ENCODE assay signal across 13 cellular contexts in genomic region chr2:174667461-174667860, GRCh38.
DNase-seq lines count a peak whose midpoint lies in the region; FAIRE-seq and TF ChIP-seq lines count a peak whose summit lies in the region.
"Had no signal": no experiment of that assay in that cellular context is flagged by ENCODE, and none has a peak within 500 bp of the region (broad histone marks: within the 10 kb centered on the region; RNA-seq: fewer than 3 reads in every experiment).

No MANE protein-coding gene starts in this region.

- no peak for TF ChIP-seq POLR2A in breast epithelium (IDR thresholded peaks at IDR 0.05)
- no peak for TF ChIP-seq POLR2A in tibial nerve (IDR thresholded peaks at IDR 0.05)

- peaks cover 0 to 8% of the 10 kb centered on the region in 2 donors for H3K9me3 ChIP-seq in breast epithelium
- H3K9me3 ChIP-seq in mammary epithelial cell (replicated peaks; ENCODE audit: insufficient read depth, low read length), result no peaks in the 10 kb centered on the region
- no peaks in the 10 kb centered on the region for H3K9me3 ChIP-seq in ascending aorta
- H3K9me3 ChIP-seq in mesodermal cell (ENCODE audit: control insufficient read depth, low read length), result peaks cover 9% of the 10 kb centered on the region
- H3K9me3 ChIP-seq in tibial nerve, result peaks cover 0 to 5% (median 0%) of the 10 kb centered on the region in 4 donors

- H3K27ac ChIP-seq in breast epithelium, result peak overlapping the region; percentile 26 to 74
- H3K27ac ChIP-seq in mammary epithelial cell (ENCODE audit: insufficient read depth, low read depth, low read length), result no peak overlapping the region
- H3K27ac ChIP-seq in ascending aorta, result peak overlapping the region; percentile 15 to 60
- H3K27ac ChIP-seq in mesodermal cell (ENCODE audit: low read depth, low read length, severe bottlenecking), result peak overlapping the region; percentile 54
- peak overlapping the region; percentile 51 to 91 (median 75) for H3K27ac ChIP-seq in tibial nerve
- H3K27ac ChIP-seq: brain microvascular endothelial cell had no signal

- H3K4me1 ChIP-seq in breast epithelium, result peaks cover 0 to 8% of the 10 kb centered on the region in 2 donors
- H3K4me1 ChIP-seq in mammary epithelial cell (ENCODE audit: insufficient read depth, low read length), result no peaks in the 10 kb centered on the region
- H3K4me1 ChIP-seq in ascending aorta, result peaks cover 26 to 39% of the 10 kb centered on the region in 2 donors
- H3K4me1 ChIP-seq in mesodermal cell (ENCODE audit: control insufficient read depth, insufficient read depth, low read length, poor library complexity, severe bottlenecking), result peaks cover 21% of the 10 kb centered on the region
- peaks cover 0 to 86% (median 62%) of the 10 kb centered on the region in 4 donors for H3K4me1 ChIP-seq in tibial nerve

- H3K4me3 ChIP-seq in breast epithelium (no peak overlapping the region), mammary epithelial cell (replicated peaks in 1 of 3; ENCODE audit: insufficient read depth in 1 of 3, low read depth in 2 of 3, low read length in 3 of 3) (no peak overlapping the region), ascending aorta (no peak overlapping the region), mesodermal cell (ENCODE audit: extremely low read depth, insufficient read depth, low read length, poor library complexity, severe bottlenecking) (no peak overlapping the region), tibial nerve (no peak overlapping the region)

- no peaks in the 10 kb centered on the region for H4K20me1 ChIP-seq in mammary epithelial cell (ENCODE audit: insufficient read depth, low read length)

- intact Hi-C loops in breast epithelium (cut with DNase I; ENCODE audit: low total_unique reads), result no loop called here
- intact Hi-C loops in mammary epithelial cell (cut with micrococcal nuclease), result no loop called here
- intact Hi-C loops in ascending aorta (cut with DNase I), result no loop called here

- H3K36me3 ChIP-seq in breast epithelium, result no peaks in the 10 kb centered on the region
- no peaks in the 10 kb centered on the region for H3K36me3 ChIP-seq in mammary epithelial cell (ENCODE audit: insufficient read depth, low read length)
- H3K36me3 ChIP-seq in ascending aorta, result peaks cover 0 to 4% of the 10 kb centered on the region in 2 donors
- peaks cover 4% of the 10 kb centered on the region for H3K36me3 ChIP-seq in mesodermal cell (ENCODE audit: control insufficient read depth, insufficient read depth, low read length)
- peaks cover 0 to 12% (median 0%) of the 10 kb centered on the region in 3 donors for H3K36me3 ChIP-seq in tibial nerve

- TF ChIP-seq EP300 in tibial nerve (IDR thresholded peaks at IDR 0.05), result no peak

- DNase-seq in breast epithelium (ENCODE audit: low spot score in 2 of 2) (no peak), mammary epithelial cell (no peak), ascending aorta (ENCODE audit: low spot score in 2 of 2) (no peak), tibial nerve (ENCODE audit: low spot score in 2 of 2) (no peak), frontal cortex (ENCODE audit: low spot score in 2 of 2) (no peak), nucleus accumbens (lab: John Stamatoyannopoulos, UW) (no peak)
- DNase-seq in activated effector memory CD4-positive, alpha-beta T cell treated with anti-CD3 and anti-CD28 coated beads, Interleukin-2, amount 50 U/mL, for 16 hours, result no peak
- DNase-seq: brain microvascular endothelial cell, erythroblast, immature natural killer cell, NCI-H187 treated with DMSO at 0.1 percent for 48 hours, T1000 had no signal

- H3K4me2 ChIP-seq in mammary epithelial cell (ENCODE audit: insufficient read depth, low read depth, low read length), result no peak overlapping the region

- no peak for FAIRE-seq in frontal cortex (lab: Jason Lieb, UNC)

- H3K27me3 ChIP-seq in breast epithelium, result no peaks in the 10 kb centered on the region
- no peaks in the 10 kb centered on the region for H3K27me3 ChIP-seq in mammary epithelial cell (ENCODE audit: insufficient read depth, low read length)
- H3K27me3 ChIP-seq in ascending aorta, result no peaks in the 10 kb centered on the region
- no peaks in the 10 kb centered on the region for H3K27me3 ChIP-seq in tibial nerve
- H3K27me3 ChIP-seq: brain microvascular endothelial cell had no signal

- H3K79me2 ChIP-seq in mammary epithelial cell (ENCODE audit: insufficient read depth, low read length), result no peaks in the 10 kb centered on the region

- dilution Hi-C loops in mammary epithelial cell (cut with HindIII; ENCODE audit: low sequenced_read_pairs), result no loop called here

- no peak overlapping the region for H3K9ac ChIP-seq in mammary epithelial cell (ENCODE audit: insufficient read depth, low read length)

- in situ Hi-C loops in mammary epithelial cell (cut with MboI; ENCODE audit: low sequenced_read_pairs in 2 of 2), result no loop called here

- CTCF ChIA-PET in mammary epithelial cell (lab: Charles Lee; ENCODE audit: low non-redundant PET), result no interaction called here

- 90% methylated on average over 4 of the region's 4 CpGs for WGBS in mammary epithelial cell (ENCODE audit: low coverage, missing lambda C conversion rate)
- 56 to 83% methylated on average over 2 to 4 of the region's 4 CpGs for WGBS in mesodermal cell (ENCODE audit: insufficient coverage in 2 of 2), 2 experiments
- WGBS in tibial nerve, 2 donors, result 48 to 51% methylated on average over 4 of the region's 4 CpGs

- H2AFZ ChIP-seq in mammary epithelial cell (ENCODE audit: low read depth, low read length), result no peak overlapping the region

- TF ChIP-seq CTCF in breast epithelium (IDR thresholded peaks at IDR 0.05) (no peak), mammary epithelial cell (conservative IDR thresholded peaks at IDR 0.05 in 1 of 2, IDR thresholded peaks at IDR 0.05 in 1 of 2; ENCODE audit: extremely low read depth in 1 of 2, insufficient read depth in 1 of 2, low read depth in 1 of 2, low read length in 2 of 2) (no peak), ascending aorta (IDR thresholded peaks at IDR 0.05) (no peak), tibial nerve (IDR thresholded peaks at IDR 0.05) (no peak)

- no TSS peak for BruUV-seq in mammary epithelial cell (replicated peaks; lab: Mats Ljungman, UMichigan)
